1 cellular context compared by ENCODE assay signal in genomic region chr2:130336877-130337734, GRCh38.
TF ChIP-seq lines count a peak whose summit lies in the region.

No MANE protein-coding gene starts in this region.

TF ChIP-seq in GM23338, 12 proteins besides CTCF, POLR2A, EP300 and RAD21 (continued from another document):
- TF ChIP-seq REST (IDR thresholded peaks at IDR 0.05; ENCODE audit: unreplicated experiment) = no peak
- TF ChIP-seq EZH2 (IDR thresholded peaks at IDR 0.05; ENCODE audit: low read depth, unreplicated experiment) = no peak
- TF ChIP-seq NANOG (IDR thresholded peaks at IDR 0.05; ENCODE audit: borderline replicate concordance) = no peak
- TF ChIP-seq ZNF114 (CRISPR knock-in tag; IDR thresholded peaks at IDR 0.05) = no peak
- no peak for TF ChIP-seq JUNB (IDR thresholded peaks at IDR 0.05; ENCODE audit: unreplicated experiment)
- no peak for TF ChIP-seq ZNF462 (CRISPR knock-in tag; IDR thresholded peaks at IDR 0.05)
- no peak for TF ChIP-seq ETS1 (IDR thresholded peaks at IDR 0.05)
- TF ChIP-seq ZNF331 (CRISPR knock-in tag; IDR thresholded peaks at IDR 0.05; ENCODE audit: low read depth) = no peak
- no peak for TF ChIP-seq STAT1 (IDR thresholded peaks at IDR 0.05; ENCODE audit: unreplicated experiment)
